Comparison of ENCODE assay signal across 26 cellular contexts in genomic region chr11:85269109-85269508, GRCh38.
A peak's percentile ranks its signal among the peaks of the same experiment; 100 is the strongest.
DNase-seq lines count a peak whose midpoint lies in the region; ATAC-seq, FAIRE-seq and TF ChIP-seq lines count a peak whose summit lies in the region.
"Had no signal": no experiment of that assay in that cellular context is flagged by ENCODE, and none has a peak within 500 bp of the region (broad histone marks: within the 10 kb centered on the region; RNA-seq: fewer than 3 reads in every experiment).

No MANE protein-coding gene starts in this region.

- H3K27ac ChIP-seq in OCI-LY3 (ENCODE audit: low read length) (peak overlapping the region; percentile 4; the same call in 1 of the 2 replicates), mesenchymal stem cell (ENCODE audit: low read length, poor library complexity, severe bottlenecking) (no peak overlapping the region)
- H3K27ac ChIP-seq: C4-2B, SJSA1 had no signal

- H2BK120ac ChIP-seq in mesenchymal stem cell (ENCODE audit: low read depth, low read length): no peak overlapping the region

- FAIRE-seq in GM19239 (lab: Jason Lieb, UNC): peak; percentile 18

- no peak overlapping the region for H3K4ac ChIP-seq in mesenchymal stem cell (ENCODE audit: low read depth in 1 of 2, low read length in 2 of 2)

- H3K14ac ChIP-seq in mesenchymal stem cell (ENCODE audit: low read length in 2 of 2): no peak overlapping the region

- H2AFZ ChIP-seq in OCI-LY3 (ENCODE audit: low read depth, low read length): no peak overlapping the region
- H2AFZ ChIP-seq in mesenchymal stem cell (ENCODE audit: low read depth, low read length): no peak overlapping the region

- H4K91ac ChIP-seq in mesenchymal stem cell (ENCODE audit: low read length): no peak overlapping the region

- no peak overlapping the region for H4K8ac ChIP-seq in mesenchymal stem cell (ENCODE audit: low read length)

- H3K36me3 ChIP-seq in OCI-LY3 (replicated peaks; ENCODE audit: low read depth, low read length): no peaks in the 10 kb centered on the region
- no peaks in the 10 kb centered on the region for H3K36me3 ChIP-seq in mesenchymal stem cell (ENCODE audit: control insufficient read depth in 1 of 2, insufficient read depth in 2 of 2, low read depth in 1 of 2, low read length in 2 of 2)
- H3K36me3 ChIP-seq: HAP-1, SJSA1 had no signal

- H3K9me3 ChIP-seq in OCI-LY3 (ENCODE audit: insufficient read depth, low read length) (no peaks in the 10 kb centered on the region), mesenchymal stem cell (ENCODE audit: control insufficient read depth, low read length) (peaks cover 5% of the 10 kb centered on the region)
- H3K9me3 ChIP-seq: HAP-1, SJSA1 had no signal

- ATAC-seq in GM18505 (IDR thresholded peaks at IDR 0.05; ENCODE audit: unreplicated experiment): no peak
- ATAC-seq: PC-3 had no signal

- no peak overlapping the region for H3K18ac ChIP-seq in mesenchymal stem cell (ENCODE audit: low read depth in 1 of 2, low read length in 2 of 2)

- H3K27me3 ChIP-seq in OCI-LY3 (ENCODE audit: low read depth, low read length) (no peaks in the 10 kb centered on the region), mesenchymal stem cell (ENCODE audit: control insufficient read depth in 1 of 2, insufficient read depth in 1 of 2, low read length in 2 of 2) (no peaks in the 10 kb centered on the region)
- H3K27me3 ChIP-seq: SJSA1 had no signal

- no peaks in the 10 kb centered on the region for H3K79me2 ChIP-seq in OCI-LY3 (ENCODE audit: low read length)

- TF ChIP-seq POLR2A in GM18505 (IDR thresholded peaks at IDR 0.05; ENCODE audit: borderline replicate concordance, extremely low read depth, insufficient read depth, insufficient read length): no peak

- H2BK5ac ChIP-seq in mesenchymal stem cell (ENCODE audit: low read depth, low read length, poor library complexity, severe bottlenecking): no peak overlapping the region

- no peaks in the 10 kb centered on the region for H4K20me1 ChIP-seq in OCI-LY3 (ENCODE audit: insufficient read depth, low read length)

- no peak overlapping the region for H3K23ac ChIP-seq in mesenchymal stem cell (ENCODE audit: low read length in 2 of 2)

- H2BK12ac ChIP-seq in mesenchymal stem cell (ENCODE audit: low read length in 2 of 2): no peak overlapping the region

- H3K79me1 ChIP-seq in mesenchymal stem cell (replicated peaks; ENCODE audit: low read length, poor library complexity, severe bottlenecking): no peaks in the 10 kb centered on the region

- H3K4me2 ChIP-seq in OCI-LY3 (ENCODE audit: low read length): peak overlapping the region; percentile 33
- no peak overlapping the region for H3K4me2 ChIP-seq in mesenchymal stem cell (ENCODE audit: low read length, poor library complexity, severe bottlenecking)

- no peak overlapping the region for H2AK5ac ChIP-seq in mesenchymal stem cell (ENCODE audit: low read length, severe bottlenecking)

- POLR2A ChIA-PET in GM10248 (lab: Yijun Ruan, JAX): no interaction called here

- no peak overlapping the region for H2BK15ac ChIP-seq in mesenchymal stem cell (ENCODE audit: low read depth, poor library complexity, severe bottlenecking)

- H3K9ac ChIP-seq in OCI-LY3 (ENCODE audit: low read length): no peak overlapping the region
- no peak overlapping the region for H3K9ac ChIP-seq in mesenchymal stem cell (ENCODE audit: low read length)

- H3K4me3 ChIP-seq in LNCaP clone FGC (ENCODE audit: low read depth, low read length) (no peak overlapping the region), OCI-LY3 (ENCODE audit: low read length) (no peak overlapping the region), mesenchymal stem cell (ENCODE audit: insufficient read depth in 1 of 2, low read depth in 1 of 2, low read length in 2 of 2) (no peak overlapping the region)
- H3K4me3 ChIP-seq: HAP-1, SJSA1 had no signal

- H3K4me1 ChIP-seq in OCI-LY3 (ENCODE audit: low read length) (peaks cover 16% of the 10 kb centered on the region), mesenchymal stem cell (ENCODE audit: control insufficient read depth, insufficient read depth, low read depth, low read length) (no peaks in the 10 kb centered on the region)
- H3K4me1 ChIP-seq: HAP-1, SJSA1 had no signal

- DNase-seq in GM19239 (ENCODE audit: insufficient read length, low spot score) (no peak), LNCaP clone FGC (ENCODE audit: low read depth) (peak; percentile 83), astrocyte of the hippocampus (ENCODE audit: low read depth, low spot score) (peak; percentile 18), GM10248 (ENCODE audit: extremely low spot score) (no peak), mesenchymal stem cell (no peak)
- DNase-seq: CD8-positive, alpha-beta memory T cell; DMS 273 treated with DMSO at 0.1 percent for 48 hours; DND-41; GOT3; HFFc6; KG1; MM.1S; NCI-H1105; NCI-H1436 treated with DMSO at 0.1 percent for 48 hours; NCI-H1930; NCI-H2107; NCI-H446; NCI-H524 treated with DMSO at 0.1 percent for 48 hours; NCI-H774; PC-3; T-helper 1 cell had no signal

- CTCF ChIA-PET in GM10248 (lab: Yijun Ruan, JAX): interaction anchor here (1.2 kb wide), 2 partner anchors 10 to 11 kb away, joined by 3 to 5 read pairs; no protein-coding TSS in a partner anchor

- TF ChIP-seq CTCF in LNCaP clone FGC (IDR thresholded peaks at IDR 0.05; ENCODE audit: control insufficient read depth, extremely low read depth, insufficient read depth): no peak
- TF ChIP-seq CTCF in OCI-LY3 (IDR thresholded peaks at IDR 0.05; ENCODE audit: low read depth, low read length): no peak
- no peak for TF ChIP-seq CTCF in GM10248 (IDR thresholded peaks at IDR 0.05; ENCODE audit: control extremely low read depth, extremely low read depth, low read depth, missing control alignments)

Comparison
In these comparisons a context has a peak if more than half of its experiments do, and no peak if none do; other contexts are left out.
1. DNase-seq: peak in LNCaP clone FGC (single experiment) and astrocyte of the hippocampus (single experiment); none in GM19239 (single experiment), GM10248 (single experiment) and mesenchymal stem cell (single experiment).